In the genomic region with DNA sequence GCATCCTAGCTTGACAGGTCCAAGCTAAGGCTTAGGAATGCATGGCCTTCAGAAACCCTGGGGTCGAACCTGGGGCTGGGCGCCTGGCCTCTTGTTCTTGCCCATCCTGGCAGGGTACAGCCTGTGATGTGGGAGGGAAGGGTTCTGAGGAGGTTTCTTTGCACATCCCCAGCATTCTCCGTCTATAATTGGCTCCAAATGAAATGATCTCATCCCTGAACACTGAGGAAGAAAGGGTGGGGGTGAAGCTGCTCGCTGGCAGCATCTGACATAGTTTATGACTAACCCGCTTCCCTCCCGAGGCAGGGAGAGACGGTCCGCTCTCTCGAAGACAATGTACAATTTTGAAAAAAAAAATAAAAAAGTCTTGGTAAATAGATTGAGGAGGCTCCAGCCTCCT, we compare ENCODE assay signal across 8 cellular contexts.
A peak's percentile ranks its signal among the peaks of the same experiment; 100 is the strongest.
DNase-seq lines count a peak whose midpoint lies in the region; ATAC-seq and TF ChIP-seq lines count a peak whose summit lies in the region.

No MANE protein-coding gene starts in this region.

- H3K9me3 ChIP-seq in breast epithelium (no peaks in the 10 kb centered on the region), transverse colon (no peaks in the 10 kb centered on the region)

- TF ChIP-seq EP300 in transverse colon (IDR thresholded peaks at IDR 0.05; ENCODE audit: low read depth), result no peak

- H3K4me3 ChIP-seq in breast epithelium, result peak overlapping the region in 1 of 3 donors; percentile 6
- no peak overlapping the region for H3K4me3 ChIP-seq in transverse colon

- in situ Hi-C loops in transverse colon (cut with MboI; ENCODE audit: low pct_ligation_motif_present in 1 of 4, low pct_unique_long_range_greater_than_20kb in 1 of 4, low sequenced_read_pairs in 3 of 4), result loop anchor here in 2 of 4 donors (25.0 kb wide), 1 partner anchor 517 kb away; no protein-coding TSS in a partner anchor

- TF ChIP-seq CTCF in breast epithelium (IDR thresholded peaks at IDR 0.05) (no peak), transverse colon (IDR thresholded peaks at IDR 0.05) (no peak)

- DNase-seq in NCI-H1694 treated with DMSO at 0.1 percent for 48 hours (lab: John Stamatoyannopoulos, UW) (peak; percentile 74), breast epithelium (ENCODE audit: low spot score in 2 of 2) (peak in 1 of 2 donors; percentile 78), left colon (peak; percentile 8 to 61), transverse colon (peak; percentile 41), GDM1 (lab: John Stamatoyannopoulos, UW) (no peak)

- peak overlapping the region; percentile 45 to 83 for H3K27ac ChIP-seq in breast epithelium
- peak overlapping the region; percentile 33 to 79 (median 54) for H3K27ac ChIP-seq in transverse colon

- ATAC-seq in left colon, result no peak
- ATAC-seq in GM21576 (IDR thresholded peaks at IDR 0.05; ENCODE audit: unreplicated experiment), result no peak
- ATAC-seq in GM21825 (IDR thresholded peaks at IDR 0.05; ENCODE audit: unreplicated experiment), result no peak
- ATAC-seq in GM21619 (IDR thresholded peaks at IDR 0.05; ENCODE audit: unreplicated experiment), result no peak

- TF ChIP-seq POLR2A in breast epithelium (IDR thresholded peaks at IDR 0.05), result no peak
- TF ChIP-seq POLR2A in transverse colon (IDR thresholded peaks at IDR 0.05), result no peak

- 0 to 30% methylated on average over 2 to 9 of the region's 9 CpGs for WGBS in transverse colon (ENCODE audit: low coverage in 1 of 2), 2 donors

- H3K36me3 ChIP-seq in breast epithelium (no peaks in the 10 kb centered on the region), transverse colon (no peaks in the 10 kb centered on the region)

- intact Hi-C loops in breast epithelium (cut with DNase I; ENCODE audit: low total_unique reads), result no loop called here
- intact Hi-C loops in left colon (cut with DNase I, micrococcal nuclease), result no loop called here
- intact Hi-C loops in transverse colon (cut with DNase I; ENCODE audit: low total_unique reads), result no loop called here

- no peaks in the 10 kb centered on the region for H3K27me3 ChIP-seq in breast epithelium
- no peaks in the 10 kb centered on the region for H3K27me3 ChIP-seq in transverse colon

- no peaks in the 10 kb centered on the region for H3K4me1 ChIP-seq in breast epithelium
- peaks cover 3 to 10% (median 9%) of the 10 kb centered on the region in 4 donors for H3K4me1 ChIP-seq in transverse colon
